ENCODE assay signal across 1 cellular context in the genomic region with DNA sequence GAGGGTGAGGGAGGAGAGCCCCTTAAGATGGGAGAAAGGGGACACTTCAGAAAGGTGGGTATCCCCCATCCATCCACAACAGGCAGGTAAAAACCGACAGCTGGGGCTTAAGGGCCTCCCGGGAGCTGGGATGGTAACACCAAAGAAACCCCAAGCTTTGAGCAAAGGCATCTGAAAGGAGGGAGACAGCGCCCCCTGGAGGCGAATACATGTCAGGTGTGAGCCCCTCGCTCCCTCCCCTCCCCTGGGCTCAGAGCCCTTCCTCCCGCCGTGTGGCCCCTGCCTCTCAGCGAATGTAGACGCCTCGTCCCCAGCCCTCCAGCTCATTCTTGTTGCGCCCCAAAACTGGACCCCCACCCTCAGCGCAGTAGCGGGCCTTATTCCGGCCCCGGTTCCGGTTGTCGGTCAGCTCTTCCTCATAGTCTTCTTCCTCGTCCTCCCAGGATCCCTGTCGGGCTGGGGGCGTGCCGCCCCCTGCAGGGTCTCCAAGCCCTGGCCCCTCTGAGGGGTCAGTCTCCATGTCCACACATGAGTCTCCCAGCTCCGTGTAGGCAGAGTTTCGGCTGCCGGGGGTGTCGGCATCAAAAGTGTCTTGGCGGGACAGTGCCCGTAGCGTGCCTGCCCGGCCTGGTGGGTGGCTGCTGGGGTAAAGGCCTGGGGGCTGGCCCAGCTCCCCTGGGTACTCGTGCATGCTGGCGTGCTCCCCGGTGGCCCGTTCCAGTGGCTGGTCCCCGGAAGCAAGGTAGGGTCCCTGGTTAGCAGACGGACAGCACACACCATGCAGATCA.
A peak's percentile ranks its signal among the peaks of the same experiment; 100 is the strongest.
TF ChIP-seq lines count a peak whose summit lies in the region.

No MANE protein-coding gene starts in this region.

TF ChIP-seq in A549, 52 proteins besides CTCF, POLR2A, EP300 and RAD21:
- no peak for TF ChIP-seq FOSL2 (IDR thresholded peaks at IDR 0.05)
- no peak for TF ChIP-seq FOSL2 (CRISPR knock-in tag; IDR thresholded peaks at IDR 0.05)
- peak; percentile 41 for TF ChIP-seq SMC3 (IDR thresholded peaks at IDR 0.05)
TF ChIP-seq in A549: peak in this region for 1.
